ENCODE assay signal across 8 cellular contexts in the genomic region with DNA sequence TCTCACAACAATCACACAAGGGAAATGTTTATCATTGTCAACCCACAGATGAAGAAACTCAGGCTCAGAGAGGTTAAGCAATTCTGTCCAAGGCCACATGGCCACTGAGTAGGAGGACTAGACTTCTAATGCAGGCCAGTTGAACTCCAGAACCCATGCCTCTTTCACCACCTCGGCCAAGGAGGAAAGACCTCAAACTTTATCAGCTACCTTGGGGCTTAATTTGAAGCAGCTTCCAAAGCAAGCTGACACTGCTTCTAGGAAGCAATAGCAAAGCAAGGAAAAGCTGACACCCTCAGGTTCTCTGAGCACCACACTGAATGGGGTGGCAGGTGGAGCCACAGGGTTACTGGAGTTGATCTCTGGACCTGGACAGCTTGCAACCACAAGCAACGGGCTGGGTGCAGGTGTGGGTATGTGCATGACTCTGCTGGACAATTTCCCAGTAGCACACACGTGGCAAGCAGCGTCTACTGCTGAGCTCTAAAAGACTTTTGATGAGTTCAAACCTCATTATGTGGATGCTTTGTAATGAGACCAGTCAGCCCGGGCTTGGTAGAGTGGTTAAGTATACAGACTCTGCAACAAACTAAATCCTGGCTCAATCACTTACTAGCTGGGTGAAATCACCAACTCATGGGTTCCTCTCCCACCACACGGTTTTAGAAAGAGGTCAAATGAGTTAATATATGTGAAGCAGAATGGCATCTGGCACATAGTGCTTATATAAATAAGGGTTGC. TPM values are rescaled to one million over a fixed set of nuclear protein-coding genes. Genes with fewer than 3 reads are reported as not detected.
DNase-seq lines count a peak whose midpoint lies in the region; ATAC-seq, FAIRE-seq and TF ChIP-seq lines count a peak whose summit lies in the region.

No MANE protein-coding gene starts in this region.

- peak overlapping the region; percentile 74 for H3K27ac Mint-ChIP-seq in CD8-positive, alpha-beta T cell

- intact Hi-C loops in CD8-positive, alpha-beta T cell (cut with DNase I, micrococcal nuclease), result loop anchor here (1.0 to 10.0 kb wide), 10 partner anchors 102 to 1092 kb away; a partner anchor contains a TSS
- intact Hi-C loops in K562 (cut with micrococcal nuclease), result loop anchor here (1.0 to 10.0 kb wide), 10 partner anchors 56 to 1140 kb away; a partner anchor contains a TSS

- 19% methylated on average over 6 of the region's 6 CpGs for WGBS in K562 (ENCODE audit: insufficient coverage, low coverage, missing lambda C conversion rate)

- H3K4me3 Mint-ChIP-seq in CD8-positive, alpha-beta T cell, result no peak overlapping the region

- peak; percentile 16 for ATAC-seq in CD8-positive, alpha-beta T cell
- ATAC-seq in HG03280 (IDR thresholded peaks at IDR 0.05; ENCODE audit: unreplicated experiment) (peak; percentile 4), K562 (peak; percentile 30; the same call in 2 of the 3 replicates), GM21825 (IDR thresholded peaks at IDR 0.05; ENCODE audit: unreplicated experiment) (no peak), GM21360 (IDR thresholded peaks at IDR 0.05; ENCODE audit: unreplicated experiment) (no peak)

- H3K36me3 Mint-ChIP-seq in CD8-positive, alpha-beta T cell, result peaks cover 29% of the 10 kb centered on the region

- peaks cover 37% of the 10 kb centered on the region for H3K4me1 Mint-ChIP-seq in CD8-positive, alpha-beta T cell (ENCODE audit: low read depth)

- no peaks in the 10 kb centered on the region for H3K36me3 ChIP-seq in CD8-positive, alpha-beta T cell (ENCODE audit: insufficient read depth, low read length)
- H3K36me3 ChIP-seq in K562 (ENCODE audit: control insufficient read depth, insufficient read depth, low read length) (no peaks in the 10 kb centered on the region), muscle layer of colon (ENCODE audit: insufficient read depth, low read length) (peaks cover 5% of the 10 kb centered on the region)

- in situ Hi-C loops in K562 (cut with MboI), result loop anchor here (5.0 to 25.0 kb wide), 4 partner anchors 310 to 990 kb away; a partner anchor contains a TSS

- H3K9ac ChIP-seq in K562 (ENCODE audit: insufficient read depth in 1 of 2, low read depth in 2 of 2, low read length in 2 of 2), result peak overlapping the region in 1 of 2 experiments; percentile 57; a peak in 1 of 4 replicates
- H3K9ac ChIP-seq in muscle layer of colon (ENCODE audit: low read length), result no peak overlapping the region

- H2AFZ ChIP-seq in K562 (ENCODE audit: low read depth, low read length), result no peak overlapping the region

- TF ChIP-seq RAD21 in K562 (CRISPR knock-in tag; conservative IDR thresholded peaks at IDR 0.05 in 1 of 2, IDR thresholded peaks at IDR 0.05 in 1 of 2), result peak in 1 of 2 experiments; percentile 5; a peak in 1 of 4 replicates

- no peaks in the 10 kb centered on the region for H3K9me1 ChIP-seq in K562 (ENCODE audit: control insufficient read depth, insufficient read depth, low read length)

- no peak for FAIRE-seq in K562 (lab: Jason Lieb, UNC)

- CTCF ChIA-PET in CD8-positive, alpha-beta T cell (lab: Charles Lee), result interaction anchor here (0.7 to 3.7 kb wide), 58 partner anchors 10 to 998 kb away, joined by 3 to 38 read pairs (median 5); a partner anchor contains a TSS
- CTCF ChIA-PET in K562 (lab: Yijun Ruan, JAX; ENCODE audit: low intra/inter-chr PET ratio), result interaction anchor here (0.5 to 4.1 kb wide), 8 partner anchors 463 to 1331 kb away, joined by 3 to 48 read pairs (median 4); a partner anchor contains a TSS

- no peaks in the 10 kb centered on the region for H3K9me3 Mint-ChIP-seq in CD8-positive, alpha-beta T cell

- TF ChIP-seq POLR2A in K562 (conservative IDR thresholded peaks at IDR 0.05), result no peak

- no peaks in the 10 kb centered on the region for H3K9me3 ChIP-seq in CD8-positive, alpha-beta T cell (ENCODE audit: low read length)
- H3K9me3 ChIP-seq in K562 (replicated peaks; ENCODE audit: control insufficient read depth, insufficient read depth, low read depth, low read length) (no peaks in the 10 kb centered on the region), muscle layer of colon (ENCODE audit: low read length) (no peaks in the 10 kb centered on the region)

- no TSS peak for BruUV-seq in K562 (replicated peaks; lab: Mats Ljungman, UMichigan)

- H3K4me1 ChIP-seq in CD8-positive, alpha-beta T cell (ENCODE audit: insufficient read depth, low read length), result peaks cover 17% of the 10 kb centered on the region
- peaks cover 8 to 16% of the 10 kb centered on the region in 2 experiments; a peak in 4 of 5 replicates for H3K4me1 ChIP-seq in K562 (replicated peaks in 1 of 2; ENCODE audit: control insufficient read depth in 2 of 2, insufficient read depth in 2 of 2, low read length in 2 of 2)
- peaks cover 29% of the 10 kb centered on the region for H3K4me1 ChIP-seq in muscle layer of colon (ENCODE audit: insufficient read depth, low read length)

- no peaks in the 10 kb centered on the region for H3K27me3 Mint-ChIP-seq in CD8-positive, alpha-beta T cell (ENCODE audit: low read depth)

- no peak for DNase-seq in CD8-positive, alpha-beta T cell
- DNase-seq in K562 (ENCODE audit: extremely low read depth in 1 of 4, low spot score in 3 of 4) (no peak), NAMALWA (ENCODE audit: low spot score) (no peak)
- no peak for DNase-seq in stimulated activated naive CD4-positive, alpha-beta T cell (lab: John Stamatoyannopoulos, UW)

- TF ChIP-seq EP300 in K562 (IDR thresholded peaks at IDR 0.05; ENCODE audit: low read length), result no peak

- no peaks in the 10 kb centered on the region for H4K20me1 ChIP-seq in K562 (replicated peaks; ENCODE audit: control insufficient read depth, insufficient read depth, low read length)

- TF ChIP-seq CTCF in CD8-positive, alpha-beta T cell (IDR thresholded peaks at IDR 0.05), result no peak
- no peak for TF ChIP-seq CTCF in K562 (IDR thresholded peaks at IDR 0.05 in 2 of 3, conservative IDR thresholded peaks at IDR 0.05 in 1 of 3; ENCODE audit: insufficient read depth in 2 of 3, low read depth in 1 of 3, low read length in 3 of 3)

- H3K27me3 ChIP-seq in CD8-positive, alpha-beta T cell (ENCODE audit: insufficient read depth, low read length), result no peaks in the 10 kb centered on the region
- H3K27me3 ChIP-seq in K562 (ENCODE audit: control insufficient read depth in 2 of 2, insufficient read depth in 2 of 2, low read length in 2 of 2) (no peaks in the 10 kb centered on the region), muscle layer of colon (ENCODE audit: control insufficient read depth in 1 of 2, insufficient read depth in 2 of 2, low read length in 2 of 2) (no peaks in the 10 kb centered on the region)

- H3K27ac ChIP-seq in CD8-positive, alpha-beta T cell (ENCODE audit: low read depth, low read length), result no peak overlapping the region
- H3K27ac ChIP-seq in K562 (ENCODE audit: extremely low read depth, low read depth, low read length) (no peak overlapping the region), muscle layer of colon (ENCODE audit: low read depth, low read length) (peak overlapping the region; percentile 62)

- H3K4me2 ChIP-seq in K562 (ENCODE audit: insufficient read depth, low read length), result no peak overlapping the region

- no peak overlapping the region for H3K4me3 ChIP-seq in CD8-positive, alpha-beta T cell (ENCODE audit: low read depth, low read length)
- H3K4me3 ChIP-seq in K562 (no peak overlapping the region), muscle layer of colon (ENCODE audit: low read depth in 1 of 2, low read length in 2 of 2) (no peak overlapping the region)

- no peaks in the 10 kb centered on the region for H3K79me2 ChIP-seq in K562 (ENCODE audit: control insufficient read depth, insufficient read depth, low read length)

- POLR2A ChIA-PET in CD8-positive, alpha-beta T cell (lab: Charles Lee), result interaction anchor here (0.5 to 1.7 kb wide), 8 partner anchors 10 to 582 kb away, joined by 3 to 12 read pairs (median 4); a partner anchor contains a TSS
- POLR2A ChIA-PET in K562 (lab: Yijun Ruan, JAX), result interaction anchor here (0.7 to 1.9 kb wide), 3 partner anchors 10 to 71 kb away, joined by 3 to 6 read pairs (median 4); no protein-coding TSS in a partner anchor

TF ChIP-seq in K562, 482 proteins besides CTCF, POLR2A, EP300 and RAD21:
- TF ChIP-seq CC2D1A (IDR thresholded peaks at IDR 0.05) (no peak), CEBPG (CRISPR knock-in tag; IDR thresholded peaks at IDR 0.05) (no peak), CEBPG (tag; conservative IDR thresholded peaks at IDR 0.05 in 1 of 2, IDR thresholded peaks at IDR 0.05 in 1 of 2) (peak in 1 of 2 experiments; percentile 53; a peak in 1 of 4 replicates), CEBPB (tag; IDR thresholded peaks at IDR 0.05) (peak; percentile 68)
TF ChIP-seq in K562: peak in this region for 2.

RNA-seq across cellular contexts. Expression of a gene that starts 23.1 kb away (rescaled TPM):
- total RNA-seq in CD8-positive, alpha-beta T cell, result 1,000 to 10,000 TPM; 1,161 to 1,206 TPM
- 412 and 933 TPM in 2 replicates for total RNA-seq in K562 (2011; cell fraction: chromatin; rRNA removed; ENCODE audit: low replicate concordance)
- 305 and 368 TPM in 2 replicates for total RNA-seq in K562 (2011; cell fraction: nucleolus; rRNA removed)
- total RNA-seq in K562 (2011; cell fraction: nucleoplasm; rRNA removed), result 399 and 401 TPM in 2 replicates
- total RNA-seq in K562 (2014; rRNA removed), result 132 and 172 TPM in 2 replicates
- 124 and 133 TPM in 2 replicates for total RNA-seq in K562 (2014; rRNA removed; fragmentation: Illumina TruSeq; extraction: Trizol)
- total RNA-seq in K562 (2015; rRNA removed; fragmentation: Illumina TruSeq; extraction: Trizol), result 153 and 161 TPM in 2 replicates
- 112 and 126 TPM in 2 replicates for total RNA-seq in K562 (2021)
- polyA plus RNA-seq in K562 (2011; rRNA removed), result 186 and 201 TPM in 2 replicates
- 57.8 and 58.8 TPM in 2 replicates for polyA plus RNA-seq in K562 (2011; cell fraction: cytosol; rRNA removed)
- polyA plus RNA-seq in K562 (2011; cell fraction: nucleus; rRNA removed), result 1,501 and 1,632 TPM in 2 replicates
- 70.5 and 112 TPM in 2 replicates for polyA plus RNA-seq in K562 (2012)
- 77.7 and 107 TPM in 2 replicates for polyA plus RNA-seq in K562 (2014; fragmentation: Illumina TruSeq; extraction: Trizol)
- 10 to 100 TPM; 16.1 to 32.4 TPM for polyA plus RNA-seq in K562 (2014; fragmentation: Nextera tagmentation; extraction: Ambion mirVana)
- 134 and 154 TPM in 2 replicates for polyA plus RNA-seq in K562 (2014; rRNA removed)
- polyA minus RNA-seq in K562 (2011; rRNA and poly(A)+ RNA removed), result 210 and 248 TPM in 2 replicates
- 78.9 and 112 TPM in 2 replicates for polyA minus RNA-seq in K562 (2011; cell fraction: cytosol; rRNA and poly(A)+ RNA removed)
- polyA minus RNA-seq in K562 (2011; cell fraction: nucleus; rRNA and poly(A)+ RNA removed), result 962 and 1,250 TPM in 2 replicates

Comparison
In these comparisons a context has a peak if more than half of its experiments do, and no peak if none do; other contexts are left out.
1. ATAC-seq: peak in CD8-positive, alpha-beta T cell (single experiment), HG03280 (single experiment) and K562 (single experiment); none in GM21825 (single experiment) and GM21360 (single experiment).